16 cellular contexts compared by ENCODE assay signal in genomic region chr22:17931400-17931825, GRCh38.
DNase-seq lines count a peak whose midpoint lies in the region; ATAC-seq and TF ChIP-seq lines count a peak whose summit lies in the region.
"Had no signal": no experiment of that assay in that cellular context is flagged by ENCODE, and none has a peak within 500 bp of the region (broad histone marks: within the 10 kb centered on the region; RNA-seq: fewer than 3 reads in every experiment).

No MANE protein-coding gene starts in this region.

- no peaks in the 10 kb centered on the region for H3F3A ChIP-seq in neural progenitor cell (ENCODE audit: low read depth)

- intact Hi-C loops in colonic mucosa (cut with DNase I): no loop called here
- intact Hi-C loops in CD14-positive monocyte (cut with micrococcal nuclease): no loop called here

- TF ChIP-seq CTCF in colonic mucosa (IDR thresholded peaks at IDR 0.05) (no peak), neural progenitor cell (IDR thresholded peaks at IDR 0.05) (no peak), CD14-positive monocyte (IDR thresholded peaks at IDR 0.05) (no peak)

- no peak overlapping the region for H2AFZ ChIP-seq in neural progenitor cell (replicated peaks)

- ATAC-seq in GM21529 (IDR thresholded peaks at IDR 0.05; ENCODE audit: unreplicated experiment): no peak
- ATAC-seq: GM12878 had no signal

- H3K4me3 ChIP-seq in colonic mucosa (no peak overlapping the region), neural progenitor cell (no peak overlapping the region)
- H3K4me3 ChIP-seq: GM12878, SK-N-MC had no signal

- peaks cover 8% of the 10 kb centered on the region for H4K20me1 ChIP-seq in neural progenitor cell (ENCODE audit: low read depth)

- H3K9me3 ChIP-seq in colonic mucosa: no peaks in the 10 kb centered on the region
- H3K9me3 ChIP-seq in neural progenitor cell (ENCODE audit: low read depth): no peaks in the 10 kb centered on the region

- no peaks in the 10 kb centered on the region for H3K27me3 ChIP-seq in colonic mucosa
- no peaks in the 10 kb centered on the region for H3K27me3 ChIP-seq in neural progenitor cell

- peaks cover 77% of the 10 kb centered on the region for H3K79me2 ChIP-seq in neural progenitor cell (ENCODE audit: low read depth)

- H3K27ac ChIP-seq in colonic mucosa: no peak overlapping the region
- H3K27ac ChIP-seq in neural progenitor cell: no peak overlapping the region
- H3K27ac ChIP-seq: SK-N-MC had no signal

- H3K4me1 Mint-ChIP-seq in neural progenitor cell (no peaks in the 10 kb centered on the region), CD14-positive monocyte (no peaks in the 10 kb centered on the region)
- H3K4me1 Mint-ChIP-seq: nephron progenitor cell had no signal

- H3K4me3 Mint-ChIP-seq in neural progenitor cell: no peak overlapping the region
- no peak overlapping the region for H3K4me3 Mint-ChIP-seq in CD14-positive monocyte
- H3K4me3 Mint-ChIP-seq: nephron progenitor cell had no signal

- H3K4me1 ChIP-seq in colonic mucosa (no peaks in the 10 kb centered on the region), neural progenitor cell (no peaks in the 10 kb centered on the region)

- no peak overlapping the region for H3K9ac ChIP-seq in colonic mucosa (ENCODE audit: low read depth in 2 of 2, low read length in 2 of 2)
- no peak overlapping the region for H3K9ac ChIP-seq in neural progenitor cell

- H3K27me3 Mint-ChIP-seq in neural progenitor cell (ENCODE audit: insufficient read depth, low read depth) (peaks cover 2% of the 10 kb centered on the region), CD14-positive monocyte (ENCODE audit: low read depth in 3 of 3) (peaks cover 0 to 2% (median 0%) of the 10 kb centered on the region in 3 donors)

- H3K9me3 Mint-ChIP-seq in neural progenitor cell (peaks cover 31% of the 10 kb centered on the region), CD14-positive monocyte (peaks cover 0 to 2% (median 0%) of the 10 kb centered on the region in 7 donors)

- H3K27ac Mint-ChIP-seq in neural progenitor cell (no peak overlapping the region), CD14-positive monocyte (no peak overlapping the region)
- H3K27ac Mint-ChIP-seq: nephron progenitor cell had no signal

- no peak overlapping the region for H3K4me2 ChIP-seq in neural progenitor cell

- DNase-seq in A172 (ENCODE audit: low spot score): peak; percentile 37
- peak; percentile 59 for DNase-seq in NCI-H2196 treated with DMSO at 0.1 percent for 48 hours (lab: John Stamatoyannopoulos, UW; ENCODE audit: unreplicated experiment)
- DNase-seq in colonic mucosa: peak; percentile 44
- peak; percentile 37 for DNase-seq in mesenteric fat pad (ENCODE audit: low spot score)
- DNase-seq in neural progenitor cell (ENCODE audit: low spot score): no peak
- no peak for DNase-seq in stimulated activated CD4-positive, alpha-beta T cell treated with anti-CD3 and anti-CD28 coated beads, Interleukin-12 subunit alpha, Interleukin-12 subunit beta, amount 100 ng/mL, for 4 hours
- DNase-seq in CD14-positive monocyte (ENCODE audit: low spot score): no peak
- DNase-seq: activated CD4-positive, CD25-positive, alpha-beta regulatory T cell treated with anti-CD3 and anti-CD28 coated beads, Interleukin-2, amount 50 U/mL, for 72 hours; activated T-cell treated with anti-CD3 and anti-CD28 coated beads, Interleukin-2, amount 50 U/mL, for 1 hour; DMS53; kidney; NCI-H1417; nephron progenitor cell had no signal

- no peaks in the 10 kb centered on the region for H3K36me3 ChIP-seq in colonic mucosa
- H3K36me3 ChIP-seq in neural progenitor cell: no peaks in the 10 kb centered on the region

- H3K36me3 Mint-ChIP-seq in neural progenitor cell (peaks cover 2% of the 10 kb centered on the region), CD14-positive monocyte (no peaks in the 10 kb centered on the region)

Comparison
In these comparisons a context has a peak if more than half of its experiments do, and no peak if none do; other contexts are left out.
1. DNase-seq: peak in A172 (single experiment), NCI-H2196 treated with DMSO at 0.1 percent for 48 hours (single experiment), colonic mucosa (single experiment) and mesenteric fat pad (single experiment); none in neural progenitor cell (single experiment), stimulated activated CD4-positive, alpha-beta T cell treated with anti-CD3 and anti-CD28 coated beads, Interleukin-12 subunit alpha, Interleukin-12 subunit beta, amount 100 ng/mL, for 4 hours (single experiment) and CD14-positive monocyte (single experiment).